Comparison of ENCODE assay signal across 16 cellular contexts in the genomic region with DNA sequence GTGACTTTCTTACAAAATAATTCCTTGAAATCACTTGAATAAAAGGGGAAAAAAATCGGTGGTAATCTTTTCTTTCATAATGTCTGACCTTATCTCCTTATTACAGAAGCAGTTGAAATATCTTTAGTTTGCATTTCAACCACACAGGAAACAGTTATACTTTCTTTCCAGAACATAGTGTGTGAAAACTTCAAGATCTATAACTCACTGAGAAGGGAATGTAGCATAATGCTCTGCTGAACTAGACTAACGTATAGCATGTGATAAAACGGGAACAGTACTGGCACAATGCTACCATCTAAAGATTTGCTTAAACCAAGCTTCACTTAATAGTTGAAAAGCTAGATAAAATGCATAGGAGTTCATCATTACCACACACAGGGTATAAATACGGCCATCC. TPM values are rescaled to one million over a fixed set of nuclear protein-coding genes. Genes with fewer than 3 reads are reported as not detected.
DNase-seq lines count a peak whose midpoint lies in the region; ATAC-seq, FAIRE-seq and TF ChIP-seq lines count a peak whose summit lies in the region.
"Had no signal": no experiment of that assay in that cellular context is flagged by ENCODE, and none has a peak within 500 bp of the region (broad histone marks: within the 10 kb centered on the region; RNA-seq: fewer than 3 reads in every experiment).

No MANE protein-coding gene starts in this region.

- H3F3A ChIP-seq in OCI-LY1 (ENCODE audit: insufficient read depth, low read length) (no peaks in the 10 kb centered on the region), GM23338 (replicated peaks; ENCODE audit: low read depth) (no peaks in the 10 kb centered on the region)

- DNase-seq in activated naive CD4-positive, alpha-beta T cell treated with anti-CD3 and anti-CD28 coated beads, Interleukin-2, amount 50 U/mL, for 72 hours (ENCODE audit: low spot score in 2 of 2) = no peak
- DNase-seq in activated naive CD4-positive, alpha-beta T cell treated with anti-CD3 and anti-CD28 coated beads, Interleukin-2, amount 50 U/mL, for 16 hours = no peak
- DNase-seq in GM12878 (ENCODE audit: low read depth, low spot score) (no peak), upper lobe of right lung (no peak), NCI-H2081 treated with DMSO at 0.1 percent for 48 hours (lab: John Stamatoyannopoulos, UW) (no peak), GM23338 (ENCODE audit: low spot score) (no peak)
- DNase-seq: activated CD4-positive, alpha-beta T cell treated with anti-CD3 and anti-CD28 coated beads, Interleukin-2, amount 50 U/mL, for 1 hour; NCI-H1092; sigmoid colon had no signal

- H3K9ac ChIP-seq in OCI-LY1 (ENCODE audit: low read length) = no peak overlapping the region
- H3K9ac ChIP-seq in GM12878 (ENCODE audit: control insufficient read depth, insufficient read depth, low read length) = no peak overlapping the region

- H2AFZ ChIP-seq in OCI-LY1 (ENCODE audit: low read length) = no peak overlapping the region
- no peak overlapping the region; the same call in 1 of the 2 replicates for H2AFZ ChIP-seq in GM12878 (ENCODE audit: control insufficient read depth, low read depth, low read length)
- H2AFZ ChIP-seq in GM23338 = no peak overlapping the region

- WGBS in GM12878 (ENCODE audit: insufficient coverage, insufficient replicate concordance, low lambda C conversion rate, missing lambda C conversion rate) = 46% methylated on average over 4 of the region's 4 CpGs

- peak; percentile 68 to 74 for ATAC-seq in activated naive CD4-positive, alpha-beta T cell treated with anti-CD3 and anti-CD28 coated beads, Interleukin-2, amount 50 U/mL, for 72 hours
- ATAC-seq in GM12878 (peak; percentile 44), upper lobe of right lung (peak; percentile 19), HG02588 (IDR thresholded peaks at IDR 0.05; ENCODE audit: unreplicated experiment) (no peak), GM23338 (no peak)

- no peak for TF ChIP-seq POLR2A in GM12878 (IDR thresholded peaks at IDR 0.05; ENCODE audit: low read depth, low read length)

- no TSS peak for BruUV-seq in GM12878 (replicated peaks; lab: Mats Ljungman, UMichigan)

- no peak for TF ChIP-seq RAD21 in GM12878 (IDR thresholded peaks at IDR 0.05; ENCODE audit: insufficient read depth, low read depth, low read length)

- H3K9me2 ChIP-seq in OCI-LY1 (ENCODE audit: low read depth, low read length) = no peaks in the 10 kb centered on the region
- no peaks in the 10 kb centered on the region; the same call in 1 of the 2 replicates for H3K9me2 ChIP-seq in GM23338 (ENCODE audit: insufficient read depth)

- H3K79me2 ChIP-seq in OCI-LY1 (ENCODE audit: insufficient read depth, low read length) (no peaks in the 10 kb centered on the region), GM12878 (ENCODE audit: control insufficient read depth, insufficient read depth, low read length) (no peaks in the 10 kb centered on the region), GM23338 (replicated peaks; ENCODE audit: insufficient read depth) (no peaks in the 10 kb centered on the region)

- in situ Hi-C loops in GM12878 (cut with MboI) = no loop called here

- H3K36me3 ChIP-seq in OCI-LY1 (ENCODE audit: insufficient read depth, low read length) (no peaks in the 10 kb centered on the region), GM12878 (ENCODE audit: control insufficient read depth in 2 of 2, insufficient read depth in 2 of 2, low read length in 1 of 2) (no peaks in the 10 kb centered on the region), upper lobe of right lung (no peaks in the 10 kb centered on the region), GM23338 (ENCODE audit: insufficient read depth) (no peaks in the 10 kb centered on the region)
- H3K36me3 ChIP-seq: ascending aorta, sigmoid colon had no signal

- intact Hi-C loops in GM12878 (cut with micrococcal nuclease; ENCODE audit: unreplicated experiment) = no loop called here
- intact Hi-C loops in upper lobe of right lung (cut with DNase I) = no loop called here

- no peaks in the 10 kb centered on the region for H3K27me3 Mint-ChIP-seq in GM23338 (ENCODE audit: insufficient read depth, low read depth, poor library complexity)

- H3K27ac Mint-ChIP-seq in activated naive CD4-positive, alpha-beta T cell treated with anti-CD3 and anti-CD28 coated beads, Interleukin-2, amount 50 U/mL, for 72 hours = no peak overlapping the region
- no peak overlapping the region for H3K27ac Mint-ChIP-seq in GM23338
- H3K27ac Mint-ChIP-seq: activated T-helper 1 cell treated with anti-CD3 and anti-CD28 coated beads, Interleukin-12 subunit alpha, Interleukin-12 subunit beta, Interleukin-2, Interleukin-4 antibody, amounts not matched to agents 30 ng/mL and 10 ng/mL and 1 ng/mL, durations not matched to agents 14 hours and 24 hours and 36 hours; T-helper 1 cell treated with Interleukin-12 subunit alpha and Interleukin-12 subunit beta and Interleukin-4 antibody, amounts not matched to agents 30 μg/mL and 1 μg/mL, for 36 hours had no signal

- H3K9me3 ChIP-seq in OCI-LY1 (ENCODE audit: low read length) (no peaks in the 10 kb centered on the region), GM12878 (replicated peaks; ENCODE audit: control insufficient read depth, insufficient read depth, low read length) (no peaks in the 10 kb centered on the region), upper lobe of right lung (no peaks in the 10 kb centered on the region)
- H3K9me3 ChIP-seq: sigmoid colon had no signal

- no peak overlapping the region for H3K27ac ChIP-seq in OCI-LY1 (ENCODE audit: low read depth, low read length, poor library complexity, severe bottlenecking)
- H3K27ac ChIP-seq in GM12878 (ENCODE audit: control insufficient read depth, insufficient read depth) = 0 out of 2 replicates have a peak overlapping the region, but pooled peaks have one; percentile 5
- H3K27ac ChIP-seq in upper lobe of right lung = no peak overlapping the region
- H3K27ac ChIP-seq in GM23338 (ENCODE audit: low read depth) = no peak overlapping the region
- H3K27ac ChIP-seq: ascending aorta, sigmoid colon had no signal

- H3K4me2 ChIP-seq in OCI-LY1 (ENCODE audit: low read length) (peak overlapping the region; percentile 33; the same call in 1 of the 2 replicates), GM12878 (ENCODE audit: control insufficient read depth, insufficient read depth) (no peak overlapping the region), GM23338 (no peak overlapping the region)

- RAD21 ChIA-PET in GM12878 (lab: Charles Lee; ENCODE audit: unreplicated experiment) = no interaction called here

- TF ChIP-seq CTCF in OCI-LY1 (IDR thresholded peaks at IDR 0.05; ENCODE audit: low read length) (no peak), GM12878 (IDR thresholded peaks at IDR 0.05 in 2 of 3, conservative IDR thresholded peaks at IDR 0.05 in 1 of 3; ENCODE audit: control insufficient read depth in 2 of 3, extremely low read depth in 1 of 3, insufficient read depth in 1 of 3, low read depth in 3 of 3, low read length in 3 of 3) (no peak), upper lobe of right lung (IDR thresholded peaks at IDR 0.05) (no peak), GM23338 (conservative IDR thresholded peaks at IDR 0.05; ENCODE audit: low read depth in 2 of 2) (no peak)

- TF ChIP-seq EP300 in GM12878 (IDR thresholded peaks at IDR 0.05; ENCODE audit: borderline replicate concordance in 1 of 2, control insufficient read depth in 1 of 2, low read depth in 2 of 2, low read length in 2 of 2) = no peak

- SMC1A ChIA-PET in GM12878 (lab: Charles Lee; ENCODE audit: uncharacterized antibody, unreplicated experiment) = interaction anchor here (0.9 to 1.6 kb wide), 3 partner anchors 9 to 14 kb away, joined by 4 to 7 read pairs (median 7); no protein-coding TSS in a partner anchor

- peaks cover 29% of the 10 kb centered on the region for H3K4me1 ChIP-seq in OCI-LY1 (ENCODE audit: insufficient read depth, low read length, severe bottlenecking)
- H3K4me1 ChIP-seq in GM12878 (ENCODE audit: control insufficient read depth, insufficient read depth, low read length) = no peaks in the 10 kb centered on the region
- H3K4me1 ChIP-seq in upper lobe of right lung = no peaks in the 10 kb centered on the region
- peaks cover 8% of the 10 kb centered on the region; the same call in 1 of the 2 replicates for H3K4me1 ChIP-seq in GM23338 (ENCODE audit: insufficient read depth)
- H3K4me1 ChIP-seq: ascending aorta, sigmoid colon had no signal

- POLR2A ChIA-PET in GM12878 (lab: Charles Lee) = no interaction called here

- no peak for FAIRE-seq in GM12878 (lab: Jason Lieb, UNC)
- FAIRE-seq: endometrium, GM19239 had no signal

- H3K36me3 Mint-ChIP-seq in activated naive CD4-positive, alpha-beta T cell treated with anti-CD3 and anti-CD28 coated beads, Interleukin-2, amount 50 U/mL, for 72 hours = peaks cover 4 to 18% of the 10 kb centered on the region in 2 donors
- no peaks in the 10 kb centered on the region for H3K36me3 Mint-ChIP-seq in GM23338 (ENCODE audit: low read depth)

- H3K4me3 ChIP-seq in OCI-LY1 (ENCODE audit: low read depth, low read length, poor library complexity, severe bottlenecking) (no peak overlapping the region), GM12878 (no peak overlapping the region), upper lobe of right lung (no peak overlapping the region), GM23338 (no peak overlapping the region)
- H3K4me3 ChIP-seq: ascending aorta, sigmoid colon had no signal

- H3K27me3 ChIP-seq in OCI-LY1 (ENCODE audit: insufficient read depth, low read length) (no peaks in the 10 kb centered on the region), GM12878 (replicated peaks in 1 of 2; ENCODE audit: control insufficient read depth in 2 of 2, insufficient read depth in 2 of 2, low read length in 1 of 2) (no peaks in the 10 kb centered on the region; a peak in 1 of 4 replicates), upper lobe of right lung (no peaks in the 10 kb centered on the region), GM23338 (ENCODE audit: insufficient read depth) (no peaks in the 10 kb centered on the region)
- H3K27me3 ChIP-seq: ascending aorta, sigmoid colon had no signal

- no peak overlapping the region for H3K4me3 Mint-ChIP-seq in GM23338
- H3K4me3 Mint-ChIP-seq: activated T-helper 1 cell treated with anti-CD3 and anti-CD28 coated beads, Interleukin-12 subunit alpha, Interleukin-12 subunit beta, Interleukin-2, Interleukin-4 antibody, amounts not matched to agents 30 ng/mL and 10 ng/mL and 1 ng/mL, durations not matched to agents 14 hours and 24 hours and 36 hours; T-helper 1 cell treated with Interleukin-12 subunit alpha and Interleukin-12 subunit beta and Interleukin-4 antibody, amounts not matched to agents 30 μg/mL and 1 μg/mL, for 36 hours had no signal

- H3K9me3 Mint-ChIP-seq in activated naive CD4-positive, alpha-beta T cell treated with anti-CD3 and anti-CD28 coated beads, Interleukin-2, amount 50 U/mL, for 72 hours = peaks cover 3 to 8% of the 10 kb centered on the region in 2 donors
- H3K9me3 Mint-ChIP-seq in GM23338 = no peaks in the 10 kb centered on the region
- H3K9me3 Mint-ChIP-seq: activated T-helper 1 cell treated with anti-CD3 and anti-CD28 coated beads, Interleukin-12 subunit alpha, Interleukin-12 subunit beta, Interleukin-2, Interleukin-4 antibody, amounts not matched to agents 30 ng/mL and 10 ng/mL and 1 ng/mL, durations not matched to agents 14 hours and 24 hours and 36 hours had no signal

- H3K4me1 Mint-ChIP-seq in GM23338 = peaks cover 5% of the 10 kb centered on the region

- no peaks in the 10 kb centered on the region for H4K20me1 ChIP-seq in OCI-LY1 (ENCODE audit: insufficient read depth, low read length)
- no peaks in the 10 kb centered on the region for H4K20me1 ChIP-seq in GM12878 (ENCODE audit: control insufficient read depth, insufficient read depth)
- no peaks in the 10 kb centered on the region for H4K20me1 ChIP-seq in GM23338 (replicated peaks; ENCODE audit: insufficient read depth)

- CTCF ChIA-PET in GM12878 (lab: Yijun Ruan, JAX) = interaction anchor here (1.1 to 1.3 kb wide), 3 partner anchors 10 to 137 kb away, joined by 4 to 6 read pairs (median 5); no protein-coding TSS in a partner anchor

RNA-seq across cellular contexts. Expression of gene VAV3, which starts 45.0 kb away (rescaled TPM):
- 1 to 10 TPM; 1.8 to 4.7 TPM for total RNA-seq in activated naive CD4-positive, alpha-beta T cell treated with anti-CD3 and anti-CD28 coated beads, Interleukin-2, amount 50 U/mL, for 72 hours
- 35.3 and 39.2 TPM in 2 replicates for total RNA-seq in GM12878 (2013; cell fraction: nucleolus; rRNA removed)
- total RNA-seq in GM12878 (2014; rRNA removed) (3.2 and 4.3 TPM in 2 replicates), GM12878 (2014; rRNA removed; fragmentation: Illumina TruSeq; extraction: Trizol) (5.5 and 6.4 TPM in 2 replicates), GM12878 (2021) (4.7 and 5.3 TPM in 2 replicates), upper lobe of right lung (8.5 TPM)
- 0.49 TPM for polyA plus RNA-seq in GM12878 (2011; ENCODE audit: low read depth)
- polyA plus RNA-seq in GM12878 (2011; rRNA removed) (3.5 and 4.8 TPM in 2 replicates), GM12878 (2014; fragmentation: Illumina TruSeq; extraction: Trizol) (4.1 and 5.6 TPM in 2 replicates), GM12878 (2014; fragmentation: Nextera tagmentation; extraction: Ambion mirVana) (1 to 10 TPM; 1.3 TPM), GM12878 (2014; rRNA removed) (2.2 and 2.5 TPM in 2 replicates), GM12878 (2016; fragmentation: Nextera tagmentation; extraction: Ambion mirVana) (1 to 10 TPM in 1 of 2 experiments, under 1 TPM in 1; 0.84 to 4.3 TPM), GM23338 (2016; fragmentation: Nextera tagmentation; extraction: Ambion mirVana) (3.0 and 3.4 TPM in 2 replicates)
- 1.6 TPM in 2 replicates for polyA plus RNA-seq in GM12878 (2011; cell fraction: cytosol; rRNA removed)
- 2.5 and 3.5 TPM in 2 replicates for polyA plus RNA-seq in GM12878 (2011; cell fraction: nucleus; rRNA removed)
- 0.60 and 1.3 TPM in 2 replicates for polyA plus RNA-seq in GM12878 (2012)
- 3.5 and 5.6 TPM in 2 replicates for polyA minus RNA-seq in GM12878 (2011; rRNA and poly(A)+ RNA removed)
- 2.1 and 2.8 TPM in 2 replicates for polyA minus RNA-seq in GM12878 (2011; cell fraction: cytosol; rRNA and poly(A)+ RNA removed)
- 8.3 and 16.7 TPM in 2 replicates for polyA minus RNA-seq in GM12878 (2011; cell fraction: nucleus; rRNA and poly(A)+ RNA removed)
- 11.3 and 11.4 TPM in 2 replicates for total RNA-seq in GM23338 (2014; rRNA removed; shearing (Covaris generic))

Comparison
In these comparisons a context has a peak if more than half of its experiments do, and no peak if none do; other contexts are left out.
1. ATAC-seq: peak in activated naive CD4-positive, alpha-beta T cell treated with anti-CD3 and anti-CD28 coated beads, Interleukin-2, amount 50 U/mL, for 72 hours (2 of 2), GM12878 (single experiment) and upper lobe of right lung (single experiment); none in HG02588 (single experiment) and GM23338 (single experiment).